In genomic region chr9:85142461-85143401, GRCh38 we compare ENCODE assay signal across 8 cellular contexts.
DNase-seq lines count a peak whose midpoint lies in the region; ATAC-seq, FAIRE-seq and TF ChIP-seq lines count a peak whose summit lies in the region.

No MANE protein-coding gene starts in this region.

- peak in 2 of 3 experiments; percentile 32 to 36; a peak in 2 of 6 replicates for TF ChIP-seq CTCF in K562 (IDR thresholded peaks at IDR 0.05 in 2 of 3, conservative IDR thresholded peaks at IDR 0.05 in 1 of 3; ENCODE audit: insufficient read depth in 2 of 3, low read depth in 1 of 3, low read length in 3 of 3)

- no peaks in the 10 kb centered on the region for H4K20me1 ChIP-seq in K562 (replicated peaks; ENCODE audit: control insufficient read depth, insufficient read depth, low read length)

- DNase-seq in Ammon's horn (ENCODE audit: low spot score) = peak; percentile 18
- peak in 3 of 4 experiments; percentile 1 to 5 (median 4) for DNase-seq in K562 (ENCODE audit: extremely low read depth in 1 of 4, low spot score in 3 of 4)
- no peak for DNase-seq in left lobe of liver (ENCODE audit: low spot score)
- DNase-seq in ureter (ENCODE audit: low spot score) = no peak
- DNase-seq in NCI-H2171 (lab: John Stamatoyannopoulos, UW) = no peak

- TF ChIP-seq RAD21 in K562 (CRISPR knock-in tag; conservative IDR thresholded peaks at IDR 0.05 in 1 of 2, IDR thresholded peaks at IDR 0.05 in 1 of 2) = peak in 1 of 2 experiments; percentile 31; a peak in 1 of 4 replicates

- no peaks in the 10 kb centered on the region for H3K27me3 ChIP-seq in K562 (ENCODE audit: control insufficient read depth in 2 of 2, insufficient read depth in 2 of 2, low read length in 2 of 2)

- TF ChIP-seq EP300 in K562 (IDR thresholded peaks at IDR 0.05; ENCODE audit: low read length) = no peak

- H3K27ac ChIP-seq in K562 (ENCODE audit: extremely low read depth, low read depth, low read length) = no peak overlapping the region

- POLR2A ChIA-PET in K562 (lab: Yijun Ruan, JAX) = no interaction called here

- H3K4me1 ChIP-seq in K562 (replicated peaks in 1 of 2; ENCODE audit: control insufficient read depth in 2 of 2, insufficient read depth in 2 of 2, low read length in 2 of 2) = no peaks in the 10 kb centered on the region

- no peak overlapping the region for H2AFZ ChIP-seq in K562 (ENCODE audit: low read depth, low read length)

- CTCF ChIA-PET in K562 (lab: Yijun Ruan, JAX; ENCODE audit: low intra/inter-chr PET ratio) = no interaction called here

- H3K9me3 ChIP-seq in K562 (replicated peaks; ENCODE audit: control insufficient read depth, insufficient read depth, low read depth, low read length) = no peaks in the 10 kb centered on the region

- WGBS in K562 (ENCODE audit: insufficient coverage, low coverage, missing lambda C conversion rate) = 0% methylated on average over 4 of the region's 5 CpGs

- TF ChIP-seq POLR2A in K562 (conservative IDR thresholded peaks at IDR 0.05) = no peak

- no peak overlapping the region for H3K4me2 ChIP-seq in K562 (ENCODE audit: insufficient read depth, low read length)

- H3K9ac ChIP-seq in K562 (ENCODE audit: insufficient read depth in 1 of 2, low read depth in 2 of 2, low read length in 2 of 2) = no peak overlapping the region

- no peaks in the 10 kb centered on the region for H3K36me3 ChIP-seq in K562 (ENCODE audit: control insufficient read depth, insufficient read depth, low read length)

- in situ Hi-C loops in K562 (cut with MboI) = no loop called here

- H3K9me1 ChIP-seq in K562 (ENCODE audit: control insufficient read depth, insufficient read depth, low read length) = no peaks in the 10 kb centered on the region

- H3K79me2 ChIP-seq in K562 (ENCODE audit: control insufficient read depth, insufficient read depth, low read length) = no peaks in the 10 kb centered on the region

- ATAC-seq in HG02759 (IDR thresholded peaks at IDR 0.05; ENCODE audit: unreplicated experiment) (peak; percentile 55), K562 (no peak), left lobe of liver (peak; percentile 60), HG03196 (IDR thresholded peaks at IDR 0.05; ENCODE audit: unreplicated experiment) (no peak), HG02623 (IDR thresholded peaks at IDR 0.05; ENCODE audit: unreplicated experiment) (no peak)

- intact Hi-C loops in K562 (cut with micrococcal nuclease) = loop anchor here (2.0 kb wide), 1 partner anchor 746 kb away; no protein-coding TSS in a partner anchor

- BruUV-seq in K562 (replicated peaks; lab: Mats Ljungman, UMichigan) = no TSS peak

- H3K4me3 ChIP-seq in K562 = no peak overlapping the region

- no peak for FAIRE-seq in K562 (lab: Jason Lieb, UNC)

TF ChIP-seq in K562, 482 proteins besides CTCF, POLR2A, EP300 and RAD21 (continues in another document):
- TF ChIP-seq POU5F1 (IDR thresholded peaks at IDR 0.05; ENCODE audit: borderline replicate concordance, low read depth, low read length, partially characterized antibody) (no peak), PTRF (tag; IDR thresholded peaks at IDR 0.05) (no peak), ZNF668 (CRISPR knock-in tag; IDR thresholded peaks at IDR 0.05) (no peak), EHMT2 (IDR thresholded peaks at IDR 0.05) (no peak), HNRNPLL (IDR thresholded peaks at IDR 0.05; ENCODE audit: low read depth, low read length, poor library complexity, severe bottlenecking) (no peak), MTA1 (IDR thresholded peaks at IDR 0.05; ENCODE audit: borderline replicate concordance) (no peak), MYNN (IDR thresholded peaks at IDR 0.05) (no peak), MYNN (CRISPR knock-in tag; IDR thresholded peaks at IDR 0.05) (no peak), HDGF (IDR thresholded peaks at IDR 0.05) (no peak), ZNF695 (CRISPR knock-in tag; IDR thresholded peaks at IDR 0.05) (no peak), U2AF2 (optimal IDR thresholded peaks at IDR 0.05; ENCODE audit: low read depth, low read length) (no peak), RFX1 (IDR thresholded peaks at IDR 0.05) (no peak), ZKSCAN8 (CRISPR knock-in tag; IDR thresholded peaks at IDR 0.05) (no peak), RBBP5 (IDR thresholded peaks at IDR 0.05; ENCODE audit: borderline replicate concordance, insufficient read depth, low read length, poor library complexity, severe bottlenecking) (no peak), SMARCA5 (IDR thresholded peaks at IDR 0.05) (no peak)
- TF ChIP-seq, protein P1, sequence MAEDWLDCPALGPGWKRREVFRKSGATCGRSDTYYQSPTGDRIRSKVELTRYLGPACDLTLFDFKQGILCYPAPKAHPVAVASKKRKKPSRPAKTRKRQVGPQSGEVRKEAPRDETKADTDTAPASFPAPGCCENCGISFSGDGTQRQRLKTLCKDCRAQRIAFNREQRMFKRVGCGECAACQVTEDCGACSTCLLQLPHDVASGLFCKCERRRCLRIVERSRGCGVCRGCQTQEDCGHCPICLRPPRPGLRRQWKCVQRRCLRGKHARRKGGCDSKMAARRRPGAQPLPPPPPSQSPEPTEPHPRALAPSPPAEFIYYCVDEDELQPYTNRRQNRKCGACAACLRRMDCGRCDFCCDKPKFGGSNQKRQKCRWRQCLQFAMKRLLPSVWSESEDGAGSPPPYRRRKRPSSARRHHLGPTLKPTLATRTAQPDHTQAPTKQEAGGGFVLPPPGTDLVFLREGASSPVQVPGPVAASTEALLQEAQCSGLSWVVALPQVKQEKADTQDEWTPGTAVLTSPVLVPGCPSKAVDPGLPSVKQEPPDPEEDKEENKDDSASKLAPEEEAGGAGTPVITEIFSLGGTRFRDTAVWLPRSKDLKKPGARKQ (CRISPR knock-in tag; IDR thresholded peaks at IDR 0.05) = no peak

Comparison
In these comparisons a context has a peak if more than half of its experiments do, and no peak if none do; other contexts are left out.
1. DNase-seq: peak in Ammon's horn (single experiment) and K562 (3 of 4); none in left lobe of liver (single experiment), ureter (single experiment) and NCI-H2171 (single experiment).
2. ATAC-seq: peak in HG02759 (single experiment) and left lobe of liver (single experiment); none in K562 (single experiment), HG03196 (single experiment) and HG02623 (single experiment).